Comparison of ENCODE assay signal across 9 cellular contexts in the genomic region with DNA sequence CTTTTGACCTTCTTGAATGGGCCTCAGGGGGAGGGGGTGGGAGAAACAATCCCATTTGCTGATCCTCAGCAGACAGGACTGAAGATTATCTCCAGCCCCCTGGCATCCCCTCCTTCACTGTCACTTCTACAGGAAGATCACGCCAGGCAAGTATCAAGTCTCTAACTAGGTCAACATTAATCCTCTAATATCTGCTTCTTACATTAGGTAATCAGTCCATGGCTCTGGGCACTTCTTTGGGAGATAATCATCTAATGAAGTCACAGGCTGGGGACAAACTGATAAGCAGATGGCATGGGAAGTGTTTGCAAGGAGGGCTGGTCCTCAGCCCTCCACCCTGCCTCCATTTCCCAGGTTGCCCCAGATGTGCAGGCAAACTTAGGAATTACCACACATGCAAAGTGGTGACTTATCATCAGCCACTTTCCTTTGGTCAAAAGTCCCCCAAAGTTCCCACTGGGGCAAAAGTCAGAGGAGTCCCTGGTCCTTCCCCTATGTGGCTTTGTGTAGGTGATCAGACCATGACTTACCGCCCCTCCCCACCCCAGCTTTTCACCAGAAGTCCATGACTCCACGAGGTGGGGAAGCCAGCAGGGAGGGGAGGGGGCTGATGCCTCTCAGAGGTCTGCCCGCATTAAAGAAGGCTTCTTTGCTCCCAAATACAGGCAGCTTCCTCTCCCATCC. TPM values are rescaled to one million over a fixed set of nuclear protein-coding genes. Genes with fewer than 3 reads are reported as not detected.
DNase-seq lines count a peak whose midpoint lies in the region; ATAC-seq lines count a peak whose summit lies in the region.
"Had no signal": no experiment of that assay in that cellular context is flagged by ENCODE, and none has a peak within 500 bp of the region (broad histone marks: within the 10 kb centered on the region; RNA-seq: fewer than 3 reads in every experiment).

No MANE protein-coding gene starts in this region.

- 71 to 81% (median 75%) methylated on average over 4 of the region's 4 CpGs for WGBS in adipose tissue, 3 donors

- H3K27ac ChIP-seq in adipose tissue (ENCODE audit: low read depth, low read length): peak overlapping the region; percentile 40

- H3K36me3 Mint-ChIP-seq in T-helper 1 cell treated with Interleukin-12 subunit alpha and Interleukin-12 subunit beta and Interleukin-4 antibody, amounts not matched to agents 30 μg/mL and 1 μg/mL, for 36 hours (ENCODE audit: low read depth): peaks cover 85% of the 10 kb centered on the region

- DNase-seq in T-helper 1 cell: no peak
- peak; percentile 60 for DNase-seq in stimulated activated CD4-positive, alpha-beta T cell treated with anti-CD3 and anti-CD28 coated beads, Interleukin-4, amount 100 ng/mL, for 24 hours
- no peak for DNase-seq in kidney glomerular epithelial cell (lab: John Stamatoyannopoulos, UW)
- DNase-seq in NCI-H2029 treated with DMSO at 0.1 percent for 48 hours (lab: John Stamatoyannopoulos, UW): no peak
- DNase-seq: NCI-H446 treated with DMSO at 0.1 percent for 48 hours had no signal

- peaks cover 9% of the 10 kb centered on the region for H3K9me3 Mint-ChIP-seq in T-helper 1 cell treated with Interleukin-12 subunit alpha and Interleukin-12 subunit beta and Interleukin-4 antibody, amounts not matched to agents 30 μg/mL and 1 μg/mL, for 36 hours

- no peaks in the 10 kb centered on the region for H3K27me3 Mint-ChIP-seq in T-helper 1 cell treated with Interleukin-12 subunit alpha and Interleukin-12 subunit beta and Interleukin-4 antibody, amounts not matched to agents 30 μg/mL and 1 μg/mL, for 36 hours (ENCODE audit: low read depth)

- peaks cover 78% of the 10 kb centered on the region for H3K4me1 Mint-ChIP-seq in T-helper 1 cell treated with Interleukin-12 subunit alpha and Interleukin-12 subunit beta and Interleukin-4 antibody, amounts not matched to agents 30 μg/mL and 1 μg/mL, for 36 hours (ENCODE audit: low read depth)

- H3K4me3 Mint-ChIP-seq in T-helper 1 cell treated with Interleukin-12 subunit alpha and Interleukin-12 subunit beta and Interleukin-4 antibody, amounts not matched to agents 30 μg/mL and 1 μg/mL, for 36 hours: peak overlapping the region; percentile 87

- ATAC-seq in HG03196 (IDR thresholded peaks at IDR 0.05; ENCODE audit: unreplicated experiment) (peak; percentile 26), GM21447 (IDR thresholded peaks at IDR 0.05; ENCODE audit: unreplicated experiment) (no peak)

- peak overlapping the region; percentile 81 for H3K27ac Mint-ChIP-seq in T-helper 1 cell treated with Interleukin-12 subunit alpha and Interleukin-12 subunit beta and Interleukin-4 antibody, amounts not matched to agents 30 μg/mL and 1 μg/mL, for 36 hours

RNA-seq across cellular contexts. Expression of a gene that starts 6.0 kb away (rescaled TPM):
- polyA plus RNA-seq in adipose tissue: 1 to 10 TPM; 2.4 to 5.3 (median 4.0) TPM

RNA-seq across cellular contexts. Expression of a gene that starts 43.6 kb away (rescaled TPM):
- 10 to 100 TPM in 2 of 3 donors, 1 to 10 TPM in 1; 4.1 to 37.8 (median 10.6) TPM for polyA plus RNA-seq in adipose tissue
